8 cellular contexts compared by ENCODE assay signal in the genomic region with DNA sequence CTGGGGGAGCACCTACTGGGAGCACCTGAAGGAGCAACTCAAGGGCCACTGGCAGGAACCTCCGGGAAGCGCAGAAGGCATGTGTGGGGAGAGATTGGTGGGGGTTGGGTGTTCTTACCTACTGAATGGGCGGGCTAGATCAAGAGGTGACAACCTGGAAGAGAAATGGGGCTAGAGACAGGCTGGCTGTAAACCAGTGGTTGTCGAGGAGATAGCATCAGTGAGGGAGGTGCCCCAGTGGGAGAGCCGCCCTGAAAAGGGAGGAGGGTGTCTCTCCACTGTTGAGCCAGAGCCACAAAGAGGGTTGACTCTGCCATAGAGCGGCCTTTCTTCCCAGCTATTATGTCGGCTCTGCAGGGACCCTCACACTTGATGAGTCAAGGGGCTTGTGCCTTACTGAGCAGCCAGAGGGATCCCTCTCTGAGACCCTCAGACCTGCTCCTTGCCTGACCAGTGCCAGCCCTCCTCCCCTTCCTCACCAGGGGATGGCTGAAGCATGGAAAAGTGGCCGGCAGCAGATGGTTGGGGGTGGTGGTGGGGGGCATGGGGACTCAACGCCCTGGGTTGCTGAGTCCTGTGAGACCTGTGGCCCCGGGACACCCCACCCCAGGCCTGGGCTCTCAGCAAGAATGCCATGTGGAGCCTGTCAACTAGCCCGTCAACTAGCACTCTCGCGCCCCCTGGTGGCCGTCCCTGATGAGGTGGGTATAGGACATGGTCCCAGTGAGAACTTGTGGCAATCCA. TPM values are rescaled to one million over a fixed set of nuclear protein-coding genes. Genes with fewer than 3 reads are reported as not detected.
DNase-seq lines count a peak whose midpoint lies in the region; ATAC-seq and TF ChIP-seq lines count a peak whose summit lies in the region.

No MANE protein-coding gene starts in this region.

- no peak overlapping the region for H3K27ac ChIP-seq in left lung

- no peaks in the 10 kb centered on the region for H3K36me3 Mint-ChIP-seq in activated CD4-positive, alpha-beta T cell treated with anti-CD3 and anti-CD28 coated beads, Interleukin-2, amount 10 ng/mL, durations not matched to agents 24 days and 14 days (ENCODE audit: low read depth)
- peaks cover 6% of the 10 kb centered on the region for H3K36me3 Mint-ChIP-seq in chondrocyte (ENCODE audit: low read depth)

- H3K4me1 ChIP-seq in left lung = no peaks in the 10 kb centered on the region

- H3K9me3 ChIP-seq in left lung = no peaks in the 10 kb centered on the region

- peak; percentile 75 for DNase-seq in SIG-M5 treated with dmso at 0.1 percent for 504 hours (lab: John Stamatoyannopoulos, UW; ENCODE audit: unreplicated experiment)
- no peak for DNase-seq in SIG-M5 (lab: John Stamatoyannopoulos, UW)
- DNase-seq in NCI-H524 (lab: John Stamatoyannopoulos, UW) = peak; percentile 25 to 65
- DNase-seq in activated CD4-positive, alpha-beta T cell treated with anti-CD3 and anti-CD28 coated beads, Interleukin-2, amount 10 ng/mL, durations not matched to agents 24 days and 14 days = peak; percentile 98
- no peak for DNase-seq in chondrocyte (ENCODE audit: low spot score)
- peak; percentile 89 to 100 for DNase-seq in left lung
- DNase-seq in stimulated activated CD4-positive, alpha-beta T cell treated with anti-CD3 and anti-CD28 coated beads, Interleukin-4, amount 100 ng/mL, for 4 hours = peak; percentile 87 to 99

- H3K4me3 Mint-ChIP-seq in activated CD4-positive, alpha-beta T cell treated with anti-CD3 and anti-CD28 coated beads, Interleukin-2, amount 10 ng/mL, durations not matched to agents 24 days and 14 days = no peak overlapping the region
- H3K4me3 Mint-ChIP-seq in chondrocyte (ENCODE audit: unreplicated experiment) = no peak overlapping the region

- H3K27ac Mint-ChIP-seq in activated CD4-positive, alpha-beta T cell treated with anti-CD3 and anti-CD28 coated beads, Interleukin-2, amount 10 ng/mL, durations not matched to agents 24 days and 14 days = peak overlapping the region; percentile 81
- no peak overlapping the region for H3K27ac Mint-ChIP-seq in chondrocyte (ENCODE audit: unreplicated experiment)

- peak; percentile 90 for ATAC-seq in HG03175 (IDR thresholded peaks at IDR 0.05; ENCODE audit: unreplicated experiment)
- ATAC-seq in left lung = peak; percentile 100

- no peak overlapping the region for H3K4me3 ChIP-seq in left lung

- no peaks in the 10 kb centered on the region for H3K9me3 Mint-ChIP-seq in activated CD4-positive, alpha-beta T cell treated with anti-CD3 and anti-CD28 coated beads, Interleukin-2, amount 10 ng/mL, durations not matched to agents 24 days and 14 days
- no peaks in the 10 kb centered on the region for H3K9me3 Mint-ChIP-seq in chondrocyte (ENCODE audit: low read depth)

- peaks cover 12% of the 10 kb centered on the region for H3K4me1 Mint-ChIP-seq in activated CD4-positive, alpha-beta T cell treated with anti-CD3 and anti-CD28 coated beads, Interleukin-2, amount 10 ng/mL, durations not matched to agents 24 days and 14 days
- no peaks in the 10 kb centered on the region for H3K4me1 Mint-ChIP-seq in chondrocyte (ENCODE audit: low read depth)

- no peaks in the 10 kb centered on the region for H3K36me3 ChIP-seq in left lung

- H3K27me3 Mint-ChIP-seq in activated CD4-positive, alpha-beta T cell treated with anti-CD3 and anti-CD28 coated beads, Interleukin-2, amount 10 ng/mL, durations not matched to agents 24 days and 14 days = peaks cover under 1% of the 10 kb centered on the region
- no peaks in the 10 kb centered on the region for H3K27me3 Mint-ChIP-seq in chondrocyte (ENCODE audit: low read depth)

- H3K27me3 ChIP-seq in left lung = no peaks in the 10 kb centered on the region

- intact Hi-C loops in activated CD4-positive, alpha-beta T cell treated with anti-CD3 and anti-CD28 coated beads, Interleukin-2, amount 10 ng/mL, durations not matched to agents 24 days and 14 days (cut with micrococcal nuclease) = loop anchor here (1.0 to 5.0 kb wide), 5 partner anchors 36 to 333 kb away; partner anchors contain the start of genes PPIA and PURB
- intact Hi-C loops in left lung (cut with DNase I) = loop anchor here in 1 of 2 donors (10.0 kb wide), 1 partner anchor 337 kb away; the partner anchor contains the start of gene TMED4

- peak; percentile 86 for TF ChIP-seq CTCF in chondrocyte (IDR thresholded peaks at IDR 0.05)
- TF ChIP-seq CTCF in left lung (IDR thresholded peaks at IDR 0.05) = peak; percentile 92 to 94

RNA-seq across cellular contexts. Expression of gene PURB, which starts 36.4 kb away (rescaled TPM):
- total RNA-seq in activated CD4-positive, alpha-beta T cell treated with anti-CD3 and anti-CD28 coated beads, Interleukin-2, amount 10 ng/mL, durations not matched to agents 24 days and 14 days = 41.4 and 41.5 TPM in 2 replicates
- total RNA-seq in chondrocyte (21.9 to 22.2 TPM (median 22.2 TPM) in 3 replicates), left lung (10 to 100 TPM; 23.5 to 26.3 TPM)

RNA-seq across cellular contexts. Expression of gene MYO1G, which starts 57.0 kb away (rescaled TPM):
- total RNA-seq in activated CD4-positive, alpha-beta T cell treated with anti-CD3 and anti-CD28 coated beads, Interleukin-2, amount 10 ng/mL, durations not matched to agents 24 days and 14 days = 283 and 290 TPM in 2 replicates
- total RNA-seq in chondrocyte = 0.05 to 0.36 TPM in 2 of 3 replicates, not detected in the other
- 10 to 100 TPM; 23.9 to 40.9 TPM for total RNA-seq in left lung

Comparison
In these comparisons a context has a peak if more than half of its experiments do, and no peak if none do; other contexts are left out.
1. DNase-seq: peak in SIG-M5 treated with dmso at 0.1 percent for 504 hours (single experiment), NCI-H524 (2 of 2), activated CD4-positive, alpha-beta T cell treated with anti-CD3 and anti-CD28 coated beads, Interleukin-2, amount 10 ng/mL, durations not matched to agents 24 days and 14 days (single experiment), left lung (2 of 2) and stimulated activated CD4-positive, alpha-beta T cell treated with anti-CD3 and anti-CD28 coated beads, Interleukin-4, amount 100 ng/mL, for 4 hours (2 of 2); none in SIG-M5 (single experiment) and chondrocyte (single experiment).
2. RNA of gene MYO1G, which starts 57.0 kb away (total RNA-seq): 283 to 290 TPM in activated CD4-positive, alpha-beta T cell treated with anti-CD3 and anti-CD28 coated beads, Interleukin-2, amount 10 ng/mL, durations not matched to agents 24 days and 14 days and 23.9 to 40.9 TPM in left lung; 0.05 to 0.36 TPM in chondrocyte; every median in the first group is over 10 times any median in the second.